21 cellular contexts compared by ENCODE assay signal in genomic region chr9:109793921-109794320, GRCh38. TPM values are rescaled to one million over a fixed set of nuclear protein-coding genes. Genes with fewer than 3 reads are reported as not detected.
A peak's percentile ranks its signal among the peaks of the same experiment; 100 is the strongest.
DNase-seq lines count a peak whose midpoint lies in the region; ATAC-seq and TF ChIP-seq lines count a peak whose summit lies in the region.
"Had no signal": no experiment of that assay in that cellular context is flagged by ENCODE, and none has a peak within 500 bp of the region (broad histone marks: within the 10 kb centered on the region; RNA-seq: fewer than 3 reads in every experiment).

No MANE protein-coding gene starts in this region.

- H2BK20ac ChIP-seq in IMR-90 (ENCODE audit: low read depth, low read length), result no peak overlapping the region; the same call in 1 of the 2 replicates

- ATAC-seq in IMR-90 (ENCODE audit: low read depth) (no peak), lower lobe of right lung (no peak), HG02759 (IDR thresholded peaks at IDR 0.05; ENCODE audit: unreplicated experiment) (no peak)

- in situ Hi-C loops in IMR-90 (cut with MboI; ENCODE audit: low sequenced_read_pairs), result no loop called here

- H3K4me2 ChIP-seq in IMR-90 (ENCODE audit: low read depth, low read length), result no peak overlapping the region

- TF ChIP-seq POLR2A in IMR-90 (IDR thresholded peaks at IDR 0.05; ENCODE audit: low read depth, low read length) (no peak), adrenal gland (IDR thresholded peaks at IDR 0.05) (no peak)

- H3K4me1 ChIP-seq in IMR-90 (ENCODE audit: control insufficient read depth, insufficient read depth, low read length) (peaks cover 23% of the 10 kb centered on the region), adrenal gland (replicated peaks in 1 of 2) (peaks cover 35% of the 10 kb centered on the region in 2 donors), lower lobe of right lung (peaks cover 12% of the 10 kb centered on the region), subcutaneous abdominal adipose tissue (ENCODE audit: control insufficient read depth in 5 of 5, insufficient read depth in 5 of 5, low read length in 5 of 5) (peaks cover 3 to 77% (median 63%) of the 10 kb centered on the region in 5 donors)

- POLR2A ChIA-PET in IMR-90 (lab: Charles Lee; ENCODE audit: unreplicated experiment), result no interaction called here

- TF ChIP-seq RAD21 in IMR-90 (IDR thresholded peaks at IDR 0.05; ENCODE audit: low read length), result no peak

- H4K5ac ChIP-seq in IMR-90 (ENCODE audit: low read depth, low read length), result no peak overlapping the region

- H3K27ac ChIP-seq in IMR-90 (ENCODE audit: insufficient read depth, low read length) (no peak overlapping the region), adrenal gland (peak overlapping the region; percentile 79 to 90 (median 82)), lower lobe of right lung (peak overlapping the region; percentile 24), subcutaneous abdominal adipose tissue (ENCODE audit: low read depth, low read length) (peak overlapping the region; percentile 98)
- H3K27ac ChIP-seq: VCaP had no signal

- no peak overlapping the region for H2AFZ ChIP-seq in IMR-90 (replicated peaks; ENCODE audit: low read length, poor library complexity)

- H3K36me3 ChIP-seq in IMR-90 (ENCODE audit: control insufficient read depth, insufficient read depth, low read length) (no peaks in the 10 kb centered on the region), adrenal gland (replicated peaks in 1 of 2) (no peaks in the 10 kb centered on the region), lower lobe of right lung (no peaks in the 10 kb centered on the region), subcutaneous abdominal adipose tissue (ENCODE audit: control insufficient read depth in 5 of 5, insufficient read depth in 5 of 5, low read length in 5 of 5) (no peaks in the 10 kb centered on the region)

- 0 out of 2 replicates have a peak overlapping the region, but pooled peaks have one; percentile 7 for H4K91ac ChIP-seq in IMR-90 (ENCODE audit: insufficient read depth, low read depth, low read length)

- peaks cover 42 to 74% of the 10 kb centered on the region in 2 experiments for H3K79me1 ChIP-seq in IMR-90 (ENCODE audit: low read depth in 1 of 2, low read length in 2 of 2)

- H3K56ac ChIP-seq in IMR-90 (ENCODE audit: extremely low read depth, insufficient read depth, low read length), result no peak overlapping the region

- dilution Hi-C loops in IMR-90 (cut with HindIII; ENCODE audit: low sequenced_read_pairs, unreplicated experiment), result no loop called here

- H4K8ac ChIP-seq in IMR-90 (ENCODE audit: low read depth in 2 of 2, low read length in 2 of 2), result peak overlapping the region in 1 of 2 experiments; percentile 17; a peak in 1 of 4 replicates

- no peak overlapping the region for H2AK9ac ChIP-seq in IMR-90 (replicated peaks; ENCODE audit: low read depth, low read length, poor library complexity)

- no peak overlapping the region for H2BK15ac ChIP-seq in IMR-90 (ENCODE audit: low read depth, low read length)

- no peaks in the 10 kb centered on the region for H3K9me3 ChIP-seq in IMR-90 (ENCODE audit: control insufficient read depth, insufficient read depth, low read length)
- H3K9me3 ChIP-seq in adrenal gland (replicated peaks in 1 of 3), result no peaks in the 10 kb centered on the region
- H3K9me3 ChIP-seq in lower lobe of right lung, result no peaks in the 10 kb centered on the region
- no peaks in the 10 kb centered on the region for H3K9me3 ChIP-seq in subcutaneous abdominal adipose tissue (ENCODE audit: control insufficient read depth in 5 of 5, low read length in 5 of 5)

- WGBS in IMR-90 (ENCODE audit: extremely low coverage in 2 of 2, insufficient read length in 1 of 2), 2 experiments, result no CpG with 5 or more reads among the region's 4 CpGs
- 89 to 98% (median 94%) methylated on average over 4 of the region's 4 CpGs for WGBS in adrenal gland, 4 donors

- no peak overlapping the region for H3K9ac ChIP-seq in IMR-90 (ENCODE audit: low read depth, low read length)
- H3K9ac ChIP-seq in subcutaneous abdominal adipose tissue (ENCODE audit: low read length in 5 of 5), result peak overlapping the region in 3 of 5 donors; percentile 15 to 70 (median 56)

- H2BK120ac ChIP-seq in IMR-90 (ENCODE audit: low read depth, low read length), result peak overlapping the region; percentile 45; the same call in 1 of the 2 replicates

- H3K9me1 ChIP-seq in IMR-90 (ENCODE audit: insufficient read depth, low read length), result peaks cover 35% of the 10 kb centered on the region

- peak overlapping the region; percentile 35; the same call in 1 of the 2 replicates for H3K4ac ChIP-seq in IMR-90 (ENCODE audit: low read depth, low read length)

- peaks cover 5% of the 10 kb centered on the region; the same call in 1 of the 2 replicates for H4K20me1 ChIP-seq in IMR-90 (ENCODE audit: insufficient read depth, low read length)

- H2BK5ac ChIP-seq in IMR-90 (ENCODE audit: low read depth, low read length, poor library complexity, severe bottlenecking), result no peak overlapping the region

- no peak overlapping the region; the same call in 1 of the 2 replicates for H3K14ac ChIP-seq in IMR-90 (replicated peaks; ENCODE audit: low read depth, low read length)

- H3K4me3 ChIP-seq in IMR-90 (ENCODE audit: insufficient read depth, low read depth, low read length) (no peak overlapping the region), adrenal gland (no peak overlapping the region), lower lobe of right lung (no peak overlapping the region), subcutaneous abdominal adipose tissue (ENCODE audit: low read depth in 1 of 5, low read length in 5 of 5) (no peak overlapping the region)

- H3K27me3 ChIP-seq in IMR-90 (ENCODE audit: control insufficient read depth, insufficient read depth, low read length) (no peaks in the 10 kb centered on the region), adrenal gland (no peaks in the 10 kb centered on the region), lower lobe of right lung (ENCODE audit: low read depth) (no peaks in the 10 kb centered on the region), subcutaneous abdominal adipose tissue (ENCODE audit: control insufficient read depth in 5 of 5, insufficient read depth in 4 of 5, low read length in 5 of 5) (no peaks in the 10 kb centered on the region)

- CTCF ChIA-PET in IMR-90 (lab: Yijun Ruan, JAX), result no interaction called here

- peak overlapping the region; percentile 20; the same call in 1 of the 2 replicates for H3K23ac ChIP-seq in IMR-90 (ENCODE audit: low read depth, low read length)

- TF ChIP-seq CTCF in IMR-90 (conservative IDR thresholded peaks at IDR 0.05; ENCODE audit: low read depth, low read length), result no peak
- TF ChIP-seq CTCF in adrenal gland (IDR thresholded peaks at IDR 0.05), result no peak
- TF ChIP-seq CTCF in lower lobe of right lung (IDR thresholded peaks at IDR 0.05), result no peak

- H3K18ac ChIP-seq in IMR-90 (ENCODE audit: low read depth, low read length), result no peak overlapping the region; the same call in 1 of the 2 replicates

- peak overlapping the region; percentile 56; the same call in 1 of the 2 replicates for H2AK5ac ChIP-seq in IMR-90 (ENCODE audit: low read depth, low read length)

- DNase-seq in IMR-90, result no peak
- no peak for DNase-seq in adrenal gland
- DNase-seq in lower lobe of right lung, result no peak
- DNase-seq in NCI-H2196 treated with DMSO at 0.1 percent for 48 hours (lab: John Stamatoyannopoulos, UW; ENCODE audit: unreplicated experiment), result no peak
- DNase-seq in OCI-M1 (lab: John Stamatoyannopoulos, UW), result no peak
- no peak for DNase-seq in activated T-cell treated with anti-CD3 and anti-CD28 coated beads, Interleukin-2, amount 50 U/mL, for 48 hours
- DNase-seq: activated CD8-positive, alpha-beta memory T cell treated with anti-CD3 and anti-CD28 coated beads, Interleukin-2, amount 50 U/mL, for 48 hours; activated gamma-delta T cell; amygdala; CD4-positive, alpha-beta T cell; DMS153; effector memory CD4-positive, alpha-beta T cell; GF-D8; glutamatergic neuron; NCI-H1694 treated with DMSO at 0.1 percent for 48 hours; nucleus accumbens; SIG-M5; T-helper 2 cell had no signal

- no TSS peak for BruUV-seq in IMR-90 (replicated peaks; lab: Mats Ljungman, UMichigan)

- intact Hi-C loops in IMR-90 (cut with micrococcal nuclease) (no loop called here), adrenal gland (cut with DNase I) (no loop called here), lower lobe of right lung (cut with DNase I) (no loop called here)

TF ChIP-seq in IMR-90, 13 proteins besides CTCF, POLR2A, EP300 and RAD21 (continues in another document):
- TF ChIP-seq BHLHE40 (IDR thresholded peaks at IDR 0.05; ENCODE audit: low read depth, low read length) (no peak), RCOR1 (IDR thresholded peaks at IDR 0.05; ENCODE audit: insufficient replicate concordance, low read length) (no peak), CEBPB (IDR thresholded peaks at IDR 0.05; ENCODE audit: low read depth, low read length) (no peak), CHD1 (IDR thresholded peaks at IDR 0.05; ENCODE audit: low read depth, low read length) (no peak), MAZ (IDR thresholded peaks at IDR 0.05; ENCODE audit: borderline replicate concordance, low read depth, low read length) (no peak), FOS (IDR thresholded peaks at IDR 0.05; ENCODE audit: low read depth, low read length) (no peak), NFE2L2 (IDR thresholded peaks at IDR 0.05; ENCODE audit: low read depth, low read length) (no peak), MXI1 (IDR thresholded peaks at IDR 0.05; ENCODE audit: borderline replicate concordance, low read depth, low read length) (no peak), SMC3 (IDR thresholded peaks at IDR 0.05; ENCODE audit: low read depth, low read length) (no peak), RFX5 (IDR thresholded peaks at IDR 0.05; ENCODE audit: low read depth, low read length) (no peak), MAFK (IDR thresholded peaks at IDR 0.05; ENCODE audit: low read depth, low read length) (no peak)
- TF ChIP-seq, protein P1, sequence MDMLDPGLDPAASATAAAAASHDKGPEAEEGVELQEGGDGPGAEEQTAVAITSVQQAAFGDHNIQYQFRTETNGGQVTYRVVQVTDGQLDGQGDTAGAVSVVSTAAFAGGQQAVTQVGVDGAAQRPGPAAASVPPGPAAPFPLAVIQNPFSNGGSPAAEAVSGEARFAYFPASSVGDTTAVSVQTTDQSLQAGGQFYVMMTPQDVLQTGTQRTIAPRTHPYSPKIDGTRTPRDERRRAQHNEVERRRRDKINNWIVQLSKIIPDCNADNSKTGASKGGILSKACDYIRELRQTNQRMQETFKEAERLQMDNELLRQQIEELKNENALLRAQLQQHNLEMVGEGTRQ (IDR thresholded peaks at IDR 0.05; ENCODE audit: low read depth, low read length), result no peak

RNA-seq across cellular contexts. Expression of gene PALM2AKAP2, which starts 13.9 kb away (rescaled TPM):
- total RNA-seq in IMR-90 (2012; rRNA removed) (14.2 and 20.6 TPM in 2 replicates), adrenal gland (10 to 100 TPM; 18.0 to 27.3 (median 23.3) TPM), lower lobe of right lung (26.2 TPM)
- polyA plus RNA-seq in IMR-90 (2012; rRNA removed) (3.2 and 3.3 TPM in 2 replicates), adrenal gland (1 to 10 TPM in 2 of 3 donors, under 1 TPM in 1; 0.07 to 5.8 (median 5.8) TPM)
- polyA plus RNA-seq in IMR-90 (2012; cell fraction: cytosol; rRNA removed), result 0.88 and 1.4 TPM in 2 replicates
- polyA plus RNA-seq in IMR-90 (2012; cell fraction: nucleus; rRNA removed; ENCODE audit: low replicate concordance), result 0.29 and 2.1 TPM in 2 replicates
- total RNA-seq: CD4-positive, alpha-beta T cell had no signal
